Comparison of ENCODE assay signal across 16 cellular contexts in genomic region chr11:12272821-12273617, GRCh38.
DNase-seq lines count a peak whose midpoint lies in the region; ATAC-seq, FAIRE-seq and TF ChIP-seq lines count a peak whose summit lies in the region.
"Had no signal": no experiment of that assay in that cellular context is flagged by ENCODE, and none has a peak within 500 bp of the region (broad histone marks: within the 10 kb centered on the region; RNA-seq: fewer than 3 reads in every experiment).

No MANE protein-coding gene starts in this region.

- no peak; the same call in 2 of the 3 replicates for ATAC-seq in HepG2
- ATAC-seq in right lobe of liver, result no peak
- ATAC-seq in activated T-helper 17 cell treated with anti-CD3 and anti-CD28 coated beads, Interleukin-2, amount 50 U/mL, for 72 hours (replicated peaks), result no peak
- no peak for ATAC-seq in GM19467 (IDR thresholded peaks at IDR 0.05; ENCODE audit: unreplicated experiment)
- ATAC-seq: left ventricle myocardium superior; naive thymus-derived CD8-positive, alpha-beta T cell had no signal

- H3K4me1 Mint-ChIP-seq in activated T-helper 17 cell treated with anti-CD3 and anti-CD28 coated beads, Interleukin-2, amount 50 U/mL, for 72 hours, result no peaks in the 10 kb centered on the region
- H3K4me1 Mint-ChIP-seq: activated CD4-positive, alpha-beta memory T cell treated with anti-CD3 and anti-CD28 coated beads, Interleukin-2, amount 10 ng/mL, durations not matched to agents 7 days and 5 days; naive thymus-derived CD8-positive, alpha-beta T cell had no signal

- H3K9me3 ChIP-seq in HepG2 (ENCODE audit: low read length), result no peaks in the 10 kb centered on the region
- H3K9me3 ChIP-seq in right lobe of liver, result no peaks in the 10 kb centered on the region
- H3K9me3 ChIP-seq: thyroid gland had no signal

- H3K4me2 ChIP-seq in HepG2 (ENCODE audit: low read depth, low read length), result peak overlapping the region; percentile 1; the same call in 1 of the 2 replicates

- no peak overlapping the region for H3K4me3 Mint-ChIP-seq in activated T-helper 17 cell treated with anti-CD3 and anti-CD28 coated beads, Interleukin-2, amount 50 U/mL, for 72 hours
- H3K4me3 Mint-ChIP-seq: activated CD4-positive, alpha-beta memory T cell treated with anti-CD3 and anti-CD28 coated beads, Interleukin-2, amount 10 ng/mL, durations not matched to agents 7 days and 5 days; naive thymus-derived CD8-positive, alpha-beta T cell had no signal

- no peak overlapping the region for H3K9ac ChIP-seq in HepG2 (ENCODE audit: insufficient read depth, low read depth, low read length)

- no peak for FAIRE-seq in HepG2 (lab: Jason Lieb, UNC)
- FAIRE-seq: D721Med had no signal

- no peaks in the 10 kb centered on the region for H3K27me3 Mint-ChIP-seq in activated T-helper 17 cell treated with anti-CD3 and anti-CD28 coated beads, Interleukin-2, amount 50 U/mL, for 72 hours
- H3K27me3 Mint-ChIP-seq: activated CD4-positive, alpha-beta memory T cell treated with anti-CD3 and anti-CD28 coated beads, Interleukin-2, amount 10 ng/mL, durations not matched to agents 7 days and 5 days; naive thymus-derived CD8-positive, alpha-beta T cell had no signal

- no TSS peak for BruUV-seq in HepG2 (replicated peaks; lab: Mats Ljungman, UMichigan)

- intact Hi-C loops in HepG2 (cut with micrococcal nuclease; ENCODE audit: unreplicated experiment) (no loop called here), right lobe of liver (cut with DNase I) (no loop called here)

- no peak for TF ChIP-seq CTCF in HepG2 (CRISPR knock-in tag; IDR thresholded peaks at IDR 0.05)
- TF ChIP-seq CTCF in right lobe of liver (IDR thresholded peaks at IDR 0.05), result no peak

- CTCF ChIA-PET in HepG2 (lab: Yijun Ruan, JAX; ENCODE audit: low intra/inter-chr PET ratio, low total read pairs), result no interaction called here

- WGBS in HepG2 (ENCODE audit: low lambda C conversion rate), result 33% methylated on average over 11 of the region's 15 CpGs
- 85% methylated on average over 11 of the region's 15 CpGs for WGBS in right lobe of liver (ENCODE audit: insufficient coverage, low coverage, low lambda C conversion rate, missing lambda C conversion rate)

- in situ Hi-C loops in HepG2 (cut with HindIII; ENCODE audit: extremely low pct_ligation_motif_present, low pct_unique_long_range_greater_than_20kb), result no loop called here

- H3K4me1 ChIP-seq in HepG2 (ENCODE audit: insufficient read depth, low read length) (peaks cover 35% of the 10 kb centered on the region), right lobe of liver (no peaks in the 10 kb centered on the region)

- POLR2A ChIA-PET in HepG2 (lab: Yijun Ruan, JAX), result no interaction called here

- no peak overlapping the region for H3K4me3 ChIP-seq in HepG2 (replicated peaks in 1 of 3; ENCODE audit: insufficient read depth in 1 of 3, low read depth in 2 of 3, low read length in 3 of 3)
- no peak overlapping the region for H3K4me3 ChIP-seq in right lobe of liver
- H3K4me3 ChIP-seq: thyroid gland had no signal

- H4K20me1 ChIP-seq in HepG2 (ENCODE audit: insufficient read depth, low read length), result no peaks in the 10 kb centered on the region

- no peak overlapping the region for H3K27ac ChIP-seq in HepG2 (ENCODE audit: extremely low read length, insufficient read depth, low read length)
- H3K27ac ChIP-seq in right lobe of liver, result no peak overlapping the region
- H3K27ac ChIP-seq: thyroid gland had no signal

- H3K27me3 ChIP-seq in HepG2 (ENCODE audit: control insufficient read depth in 1 of 2, insufficient read depth in 2 of 2, low read length in 2 of 2) (no peaks in the 10 kb centered on the region; a peak in 1 of 5 replicates), right lobe of liver (no peaks in the 10 kb centered on the region)
- H3K27me3 ChIP-seq: thyroid gland had no signal

- no peaks in the 10 kb centered on the region for H3K79me2 ChIP-seq in HepG2 (ENCODE audit: insufficient read depth, low read length)

- TF ChIP-seq EP300 in HepG2 (IDR thresholded peaks at IDR 0.05; ENCODE audit: low read depth in 2 of 2, low read length in 2 of 2) (no peak), HepG2 (CRISPR knock-in tag; IDR thresholded peaks at IDR 0.05; ENCODE audit: borderline replicate concordance) (no peak)

- H3K36me3 Mint-ChIP-seq in activated T-helper 17 cell treated with anti-CD3 and anti-CD28 coated beads, Interleukin-2, amount 50 U/mL, for 72 hours (ENCODE audit: low read depth), result no peaks in the 10 kb centered on the region
- H3K36me3 Mint-ChIP-seq: naive thymus-derived CD8-positive, alpha-beta T cell had no signal

- no peak overlapping the region for H2AFZ ChIP-seq in HepG2 (ENCODE audit: low read length)

- no peaks in the 10 kb centered on the region for H3K9me3 Mint-ChIP-seq in activated T-helper 17 cell treated with anti-CD3 and anti-CD28 coated beads, Interleukin-2, amount 50 U/mL, for 72 hours
- H3K9me3 Mint-ChIP-seq: activated CD4-positive, alpha-beta memory T cell treated with anti-CD3 and anti-CD28 coated beads, Interleukin-2, amount 10 ng/mL, durations not matched to agents 7 days and 5 days; activated T-helper 2 cell treated with anti-CD3 and anti-CD28 coated beads, Interferon-gamma antibody, Interleukin-2, Interleukin-4, amounts not matched to agents 10 μg/mL and 5 μg/mL and 100 μg/mL, durations not matched to agents 14 hours and 24 hours and 36 hours; naive thymus-derived CD8-positive, alpha-beta T cell had no signal

- DNase-seq in HepG2 (ENCODE audit: low spot score), result peak; percentile 41
- DNase-seq in right lobe of liver, result no peak
- peak; percentile 68 for DNase-seq in kidney glomerular epithelial cell (lab: John Stamatoyannopoulos, UW)
- no peak for DNase-seq in stimulated activated CD4-positive, alpha-beta T cell treated with anti-CD3 and anti-CD28 coated beads, Interleukin-1b, Interleukin-23, amount 100 ng/mL, for 48 hours
- no peak for DNase-seq in NOMO-1 treated with dmso at 0.1 percent for 144 hours (lab: John Stamatoyannopoulos, UW; ENCODE audit: unreplicated experiment)
- DNase-seq in NCI-H82 (lab: John Stamatoyannopoulos, UW), result no peak
- DNase-seq: activated CD4-positive, alpha-beta memory T cell treated with anti-CD3 and anti-CD28 coated beads, Interleukin-2, amount 10 ng/mL, durations not matched to agents 7 days and 5 days; left ventricle myocardium superior; retina; stimulated activated CD4-positive, alpha-beta T cell treated with anti-CD3 and anti-CD28 coated beads, Interleukin-2, amount 100 ng/mL, for 48 hours; thyroid gland had no signal

- no peak for TF ChIP-seq RAD21 in HepG2 (CRISPR knock-in tag; IDR thresholded peaks at IDR 0.05)

- H3K27ac Mint-ChIP-seq in activated T-helper 17 cell treated with anti-CD3 and anti-CD28 coated beads, Interleukin-2, amount 50 U/mL, for 72 hours, result peak overlapping the region; percentile 57
- H3K27ac Mint-ChIP-seq: activated CD4-positive, alpha-beta memory T cell treated with anti-CD3 and anti-CD28 coated beads, Interleukin-2, amount 10 ng/mL, durations not matched to agents 7 days and 5 days had no signal

- H3K36me3 ChIP-seq in HepG2 (replicated peaks in 1 of 2; ENCODE audit: control insufficient read depth in 1 of 2, insufficient read depth in 2 of 2, low read length in 2 of 2) (no peaks in the 10 kb centered on the region), right lobe of liver (no peaks in the 10 kb centered on the region)
- H3K36me3 ChIP-seq: thyroid gland had no signal

- TF ChIP-seq POLR2A in HepG2 (IDR thresholded peaks at IDR 0.05; ENCODE audit: insufficient read depth in 1 of 2, low read depth in 2 of 2, low read length in 2 of 2) (no peak), right lobe of liver (IDR thresholded peaks at IDR 0.05) (no peak)

TF ChIP-seq in HepG2, 621 proteins besides CTCF, POLR2A, EP300 and RAD21 (continues in another document):
- TF ChIP-seq HOXA3 (CRISPR knock-in tag; IDR thresholded peaks at IDR 0.05) (0 out of 2 replicates have a peak, but pooled peaks have one; percentile 19), HNF4A (CRISPR knock-in tag; IDR thresholded peaks at IDR 0.05) (0 out of 2 replicates have a peak, but pooled peaks have one; percentile 39), ZNF891 (CRISPR knock-in tag; IDR thresholded peaks at IDR 0.05) (no peak), ZNF263 (CRISPR knock-in tag; IDR thresholded peaks at IDR 0.05) (peak; percentile 80), ZNF3 (CRISPR knock-in tag; IDR thresholded peaks at IDR 0.05) (peak; percentile 63; the same call in 1 of the 2 replicates), ZNF367 (CRISPR knock-in tag; IDR thresholded peaks at IDR 0.05; ENCODE audit: borderline replicate concordance) (no peak), ZNF629 (CRISPR knock-in tag; conservative IDR thresholded peaks at IDR 0.05) (peak; percentile 78), PATZ1 (CRISPR knock-in tag; IDR thresholded peaks at IDR 0.05) (peak; percentile 25; the same call in 1 of the 2 replicates), ZBTB33 (CRISPR knock-in tag; IDR thresholded peaks at IDR 0.05) (peak; percentile 80)

Comparison
In these comparisons a context has a peak if more than half of its experiments do, and no peak if none do; other contexts are left out.
1. DNase-seq: peak in HepG2 (single experiment) and kidney glomerular epithelial cell (single experiment); none in right lobe of liver (0 of 3), stimulated activated CD4-positive, alpha-beta T cell treated with anti-CD3 and anti-CD28 coated beads, Interleukin-1b, Interleukin-23, amount 100 ng/mL, for 48 hours (single experiment), NOMO-1 treated with dmso at 0.1 percent for 144 hours (single experiment) and NCI-H82 (single experiment).